Comparison of ENCODE assay signal across 8 cellular contexts in the genomic region with DNA sequence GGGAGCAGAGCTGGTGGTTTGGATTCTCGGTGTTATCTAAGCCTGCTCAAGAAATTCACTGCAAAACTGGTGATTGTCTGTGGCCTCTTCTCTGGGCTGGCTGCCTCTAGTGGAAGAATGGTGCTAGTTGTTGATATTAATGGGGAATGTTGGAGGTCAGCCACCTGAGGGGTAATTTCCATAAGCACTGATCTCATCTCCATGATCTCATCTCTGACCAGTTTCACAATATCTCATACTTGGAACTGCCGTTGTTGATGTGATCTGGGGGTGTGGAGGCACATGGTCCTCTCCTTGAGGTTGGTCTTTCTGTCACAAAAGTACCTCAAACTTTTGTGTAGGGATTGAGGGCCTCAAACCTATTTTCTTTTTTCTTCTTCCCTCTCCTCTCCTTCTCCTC.
DNase-seq lines count a peak whose midpoint lies in the region; ATAC-seq and TF ChIP-seq lines count a peak whose summit lies in the region.

No MANE protein-coding gene starts in this region.

- no peaks in the 10 kb centered on the region for H3K4me1 ChIP-seq in body of pancreas
- no peaks in the 10 kb centered on the region for H3K4me1 ChIP-seq in CD4-positive, alpha-beta memory T cell (ENCODE audit: insufficient read depth, low read length)

- no peak overlapping the region for H3K4me3 ChIP-seq in body of pancreas
- H3K4me3 ChIP-seq in CD4-positive, alpha-beta memory T cell (ENCODE audit: low read length in 2 of 2) = no peak overlapping the region

- TF ChIP-seq CTCF in body of pancreas (IDR thresholded peaks at IDR 0.05) = no peak

- H3K27me3 Mint-ChIP-seq in CD4-positive, alpha-beta memory T cell = no peaks in the 10 kb centered on the region

- DNase-seq in GM04503 (ENCODE audit: low read depth) (peak; percentile 90), body of pancreas (peak in 1 of 4 donors; percentile 13), midbrain (lab: John Stamatoyannopoulos, UW) (peak; percentile 9), islet precursor cell (no peak), NCI-H2171 (lab: John Stamatoyannopoulos, UW) (no peak)
- no peak for DNase-seq in CD4-positive, alpha-beta memory T cell

- no peaks in the 10 kb centered on the region for H3K9me3 ChIP-seq in body of pancreas
- no peaks in the 10 kb centered on the region for H3K9me3 ChIP-seq in CD4-positive, alpha-beta memory T cell (ENCODE audit: control insufficient read depth in 1 of 2, low read length in 2 of 2)

- H3K27ac ChIP-seq in body of pancreas = no peak overlapping the region
- H3K27ac ChIP-seq in CD4-positive, alpha-beta memory T cell (ENCODE audit: low read depth, low read length) = no peak overlapping the region

- CTCF ChIA-PET in CD4-positive, alpha-beta memory T cell (lab: Charles Lee; ENCODE audit: partially characterized antibody) = no interaction called here

- no peaks in the 10 kb centered on the region for H3K36me3 ChIP-seq in body of pancreas (replicated peaks in 1 of 2; ENCODE audit: insufficient read depth in 1 of 2, low read depth in 2 of 2)
- H3K36me3 ChIP-seq in CD4-positive, alpha-beta memory T cell (ENCODE audit: insufficient read depth, low read length) = no peaks in the 10 kb centered on the region

- no peaks in the 10 kb centered on the region for H3K4me1 Mint-ChIP-seq in CD4-positive, alpha-beta memory T cell

- TF ChIP-seq POLR2A in body of pancreas (IDR thresholded peaks at IDR 0.05) = no peak

- no peaks in the 10 kb centered on the region for H3K36me3 Mint-ChIP-seq in CD4-positive, alpha-beta memory T cell

- H3K9me3 Mint-ChIP-seq in CD4-positive, alpha-beta memory T cell = no peaks in the 10 kb centered on the region

- intact Hi-C loops in body of pancreas (cut with DNase I) = no loop called here
- intact Hi-C loops in CD4-positive, alpha-beta memory T cell (cut with micrococcal nuclease) = no loop called here

- no peak overlapping the region for H3K4me3 Mint-ChIP-seq in CD4-positive, alpha-beta memory T cell

- no peak overlapping the region for H3K27ac Mint-ChIP-seq in CD4-positive, alpha-beta memory T cell

- POLR2A ChIA-PET in CD4-positive, alpha-beta memory T cell (lab: Charles Lee; ENCODE audit: partially characterized antibody) = no interaction called here

- H3K27me3 ChIP-seq in body of pancreas = no peaks in the 10 kb centered on the region
- no peaks in the 10 kb centered on the region for H3K27me3 ChIP-seq in CD4-positive, alpha-beta memory T cell (ENCODE audit: insufficient read depth, low read length)

- 52 to 60% methylated on average over 2 of the region's 2 CpGs for WGBS in body of pancreas, 2 donors

- ATAC-seq in GM21423 (IDR thresholded peaks at IDR 0.05; ENCODE audit: unreplicated experiment) (peak; percentile 78), HG03565 (IDR thresholded peaks at IDR 0.05; ENCODE audit: unreplicated experiment) (peak; percentile 93), body of pancreas (peak; percentile 33)

Comparison
In these comparisons a context has a peak if more than half of its experiments do, and no peak if none do; other contexts are left out.
1. DNase-seq: peak in GM04503 (single experiment) and midbrain (single experiment); none in islet precursor cell (single experiment), NCI-H2171 (single experiment) and CD4-positive, alpha-beta memory T cell (0 of 5).
2. ATAC-seq: peak in every context shown above with its lines; median percentile 93 in HG03565; 78 in GM21423; 33 in body of pancreas.